ENCODE assay signal across 28 cellular contexts in genomic region chr4:8556341-8557150, GRCh38. TPM values are rescaled to one million over a fixed set of nuclear protein-coding genes. Genes with fewer than 3 reads are reported as not detected.
A peak's percentile ranks its signal among the peaks of the same experiment; 100 is the strongest.
DNase-seq lines count a peak whose midpoint lies in the region; ATAC-seq and TF ChIP-seq lines count a peak whose summit lies in the region.
"Had no signal": no experiment of that assay in that cellular context is flagged by ENCODE, and none has a peak within 500 bp of the region (broad histone marks: within the 10 kb centered on the region; RNA-seq: fewer than 3 reads in every experiment).

No MANE protein-coding gene starts in this region.

- no peak overlapping the region for H3K27ac ChIP-seq in osteoblast (ENCODE audit: low read depth, low read length)
- H3K27ac ChIP-seq in endodermal cell (ENCODE audit: low read depth, low read length) = no peak overlapping the region
- H3K27ac ChIP-seq: cardiac muscle cell, gastrocnemius medialis, RWPE1, thoracic aorta had no signal

- no peak for TF ChIP-seq CTCF in choroid plexus epithelial cell (conservative IDR thresholded peaks at IDR 0.05; ENCODE audit: low read depth, low read length)
- TF ChIP-seq CTCF in osteoblast (IDR thresholded peaks at IDR 0.05; ENCODE audit: extremely low read depth, low read depth, low read length) = no peak
- no peak for TF ChIP-seq CTCF in endodermal cell (conservative IDR thresholded peaks at IDR 0.05)

- no peak overlapping the region for H2AFZ ChIP-seq in osteoblast (ENCODE audit: low read length)

- peaks cover 42% of the 10 kb centered on the region for H3K4me1 Mint-ChIP-seq in endodermal cell
- H3K4me1 Mint-ChIP-seq: stimulated activated naive B cell treated with anti-CD40 and anti-IgM and Interleukin-4, amounts not matched to agents 10 μg/mL and 1 μg/mL and 100 μg/mL, for 72 hours had no signal

- H3K36me3 ChIP-seq in osteoblast (ENCODE audit: insufficient read depth, low read length) (no peaks in the 10 kb centered on the region), endodermal cell (ENCODE audit: control insufficient read depth, insufficient read depth, low read length) (no peaks in the 10 kb centered on the region)
- H3K36me3 ChIP-seq: cardiac muscle cell, gastrocnemius medialis, thoracic aorta had no signal

- no peak overlapping the region for H3K4me2 ChIP-seq in osteoblast (ENCODE audit: insufficient read depth, low read length)

- H3K27ac Mint-ChIP-seq in endodermal cell = no peak overlapping the region
- H3K27ac Mint-ChIP-seq: activated CD8-positive, alpha-beta T cell treated with anti-CD3 and anti-CD28 coated beads, Interleukin-2, amount 10 ng/mL, durations not matched to agents 7 days and 5 days; CD4-positive, alpha-beta T cell; HFFc6; nephron; progenitor cell of endocrine pancreas; stimulated activated naive B cell treated with anti-CD40 and anti-IgM and Interleukin-4, amounts not matched to agents 10 μg/mL and 1 μg/mL and 100 μg/mL, for 72 hours had no signal

- H3K9ac ChIP-seq in endodermal cell (ENCODE audit: extremely low read depth, low read length, poor library complexity, severe bottlenecking) = no peak overlapping the region

- H3K9me3 ChIP-seq in osteoblast (ENCODE audit: low read depth, low read length) = no peaks in the 10 kb centered on the region
- H3K9me3 ChIP-seq in endodermal cell (ENCODE audit: control insufficient read depth, low read length) = no peaks in the 10 kb centered on the region
- H3K9me3 ChIP-seq: gastrocnemius medialis, thoracic aorta had no signal

- no peaks in the 10 kb centered on the region for H3K27me3 Mint-ChIP-seq in endodermal cell (ENCODE audit: insufficient read depth)

- no peak overlapping the region for H3K4me3 Mint-ChIP-seq in endodermal cell
- H3K4me3 Mint-ChIP-seq: activated CD8-positive, alpha-beta T cell treated with anti-CD3 and anti-CD28 coated beads, Interleukin-2, amount 10 ng/mL, durations not matched to agents 7 days and 5 days; CD4-positive, alpha-beta T cell; HFFc6; nephron; stimulated activated naive B cell treated with anti-CD40 and anti-IgM and Interleukin-4, amounts not matched to agents 10 μg/mL and 1 μg/mL and 100 μg/mL, for 72 hours had no signal

- no peaks in the 10 kb centered on the region for H3K9me3 Mint-ChIP-seq in endodermal cell
- H3K9me3 Mint-ChIP-seq: CD4-positive, alpha-beta T cell; nephron; stimulated activated naive B cell treated with anti-CD40 and anti-IgM and Interleukin-4, amounts not matched to agents 10 μg/mL and 1 μg/mL and 100 μg/mL, for 72 hours had no signal

- H3K79me2 ChIP-seq in osteoblast (ENCODE audit: insufficient read depth, low read length) = no peaks in the 10 kb centered on the region

- no peak overlapping the region for H3K4me3 ChIP-seq in choroid plexus epithelial cell (ENCODE audit: low read depth, low read length)
- no peak overlapping the region for H3K4me3 ChIP-seq in osteoblast (ENCODE audit: insufficient read depth, low read length)
- H3K4me3 ChIP-seq in endodermal cell (ENCODE audit: low read length) = no peak overlapping the region
- H3K4me3 ChIP-seq: cardiac muscle cell, gastrocnemius medialis, thoracic aorta had no signal

- DNase-seq in EH (ENCODE audit: low read depth) (peak; percentile 73), LHCN-M2 (ENCODE audit: low read depth) (peak; percentile 12), choroid plexus epithelial cell (ENCODE audit: low read depth) (peak; percentile 37), osteoblast (ENCODE audit: insufficient read length, low spot score, missing footprints) (peak; percentile 80), endodermal cell (no peak)
- DNase-seq: activated CD8-positive, alpha-beta T cell treated with anti-CD3 and anti-CD28 coated beads, Interleukin-2, amount 10 ng/mL, durations not matched to agents 7 days and 5 days; activated T-cell treated with anti-CD3 and anti-CD28 coated beads, Interleukin-2, amount 50 U/mL, for 1 hour; CD4-positive, alpha-beta T cell; DMS79; gastrocnemius medialis; HFFc6; midbrain; NCI-H1048; NCI-H2081; NCI-H510A; stimulated activated CD4-positive, alpha-beta T cell treated with anti-CD3 and anti-CD28 coated beads, Interleukin-1b, Interleukin-23, amount 100 ng/mL, for 48 hours; stimulated activated naive B cell treated with anti-CD40 and anti-IgM and Interleukin-4, amounts not matched to agents 10 μg/mL and 1 μg/mL and 100 μg/mL, for 72 hours had no signal

- ATAC-seq in GM18502 (IDR thresholded peaks at IDR 0.05; ENCODE audit: poor library complexity, unreplicated experiment) (no peak), HG03432 (IDR thresholded peaks at IDR 0.05; ENCODE audit: unreplicated experiment) (no peak), HG02678 (IDR thresholded peaks at IDR 0.05; ENCODE audit: unreplicated experiment) (no peak)
- ATAC-seq: activated CD4-positive, CD25-positive, alpha-beta regulatory T cell treated with anti-CD3 and anti-CD28 coated beads, Interleukin-2, amount 50 U/mL, for 24 hours; activated CD8-positive, alpha-beta T cell treated with anti-CD3 and anti-CD28 coated beads, Interleukin-2, amount 10 ng/mL, durations not matched to agents 7 days and 5 days; gastrocnemius medialis; stimulated activated naive B cell treated with anti-CD40 and anti-IgM and Interleukin-4, amounts not matched to agents 10 μg/mL and 1 μg/mL and 100 μg/mL, for 72 hours had no signal

- H4K20me1 ChIP-seq in osteoblast (ENCODE audit: insufficient read depth, low read length) = no peaks in the 10 kb centered on the region

- no peaks in the 10 kb centered on the region for H3K27me3 ChIP-seq in osteoblast (ENCODE audit: insufficient read depth, low read length)
- no peaks in the 10 kb centered on the region for H3K27me3 ChIP-seq in endodermal cell (ENCODE audit: control insufficient read depth, insufficient read depth, low read length, poor library complexity, severe bottlenecking)
- H3K27me3 ChIP-seq: cardiac muscle cell had no signal

- H3K4me1 ChIP-seq in osteoblast (ENCODE audit: insufficient read depth, low read length) = peaks cover 18% of the 10 kb centered on the region
- peaks cover 23% of the 10 kb centered on the region for H3K4me1 ChIP-seq in endodermal cell (ENCODE audit: control insufficient read depth, insufficient read depth, low read length)
- H3K4me1 ChIP-seq: gastrocnemius medialis had no signal

- no peaks in the 10 kb centered on the region for H3K36me3 Mint-ChIP-seq in endodermal cell (ENCODE audit: low read depth)

- 82 to 88% methylated on average over 11 to 17 of the region's 17 CpGs for WGBS in endodermal cell (ENCODE audit: insufficient coverage in 1 of 2, insufficient read length in 1 of 2), 2 experiments

RNA-seq across cellular contexts. Expression of gene GPR78, which starts 23.6 kb away (rescaled TPM):
- total RNA-seq in LHCN-M2 (2014; rRNA removed) (0.06 TPM in 1 of 2 replicates, not detected in the other), osteoblast (1.2 and 1.8 TPM in 2 replicates), endodermal cell (1 to 10 TPM; 3.7 to 8.1 TPM)
- polyA plus RNA-seq in LHCN-M2 (2012) = 0.12 TPM
- polyA plus RNA-seq in endodermal cell (2013, experiment 1 of 2) = 0.82 TPM
- 1.2 TPM for polyA plus RNA-seq in endodermal cell (2013, experiment 2 of 2)
- total RNA-seq: activated CD8-positive, alpha-beta T cell treated with anti-CD3 and anti-CD28 coated beads, Interleukin-2, amount 10 ng/mL, durations not matched to agents 7 days and 5 days; CD4-positive, alpha-beta T cell; epithelial cell of proximal tubule; gastrocnemius medialis; thoracic aorta had no signal
- polyA plus RNA-seq: keratinocyte had no signal

RNA-seq across cellular contexts. Expression of gene CPZ, which starts 36.0 kb away (rescaled TPM):
- total RNA-seq in LHCN-M2 (2014; rRNA removed) (2.8 and 4.1 TPM in 2 replicates), osteoblast (21.2 and 44.5 TPM in 2 replicates), endodermal cell (10 to 100 TPM; 23.9 to 33.6 TPM)
- 6.1 TPM for polyA plus RNA-seq in LHCN-M2 (2012)
- 6.2 TPM for polyA plus RNA-seq in endodermal cell (2013, experiment 1 of 2)
- polyA plus RNA-seq in endodermal cell (2013, experiment 2 of 2) = 7.2 TPM
- total RNA-seq: CD4-positive, alpha-beta T cell; gastrocnemius medialis had no signal
- polyA plus RNA-seq: keratinocyte had no signal
